ENCODE assay signal across 8 cellular contexts in genomic region chr6:134517145-134517658, GRCh38.
DNase-seq lines count a peak whose midpoint lies in the region; ATAC-seq and TF ChIP-seq lines count a peak whose summit lies in the region.

No MANE protein-coding gene starts in this region.

- peak overlapping the region in 1 of 2 donors; percentile 7 for H3K4me3 Mint-ChIP-seq in CD14-positive monocyte

- H3K9me3 ChIP-seq in upper lobe of right lung: no peaks in the 10 kb centered on the region

- peaks cover 0 to 2% of the 10 kb centered on the region in 2 donors for H3K36me3 Mint-ChIP-seq in CD14-positive monocyte

- 20% methylated on average over 9 of the region's 9 CpGs for WGBS in lower leg skin, 2 donors

- H3K27ac Mint-ChIP-seq in CD14-positive monocyte: peak overlapping the region; percentile 73 to 92 (median 88)

- intact Hi-C loops in CD14-positive monocyte (cut with micrococcal nuclease) (loop anchor here (10.0 kb wide), 2 partner anchors 142 to 342 kb away; no protein-coding TSS in a partner anchor), lower leg skin (cut with DNase I; ENCODE audit: low total_unique reads) (no loop called here), upper lobe of right lung (cut with DNase I) (no loop called here)

- TF ChIP-seq CTCF in CD14-positive monocyte (IDR thresholded peaks at IDR 0.05): no peak
- TF ChIP-seq CTCF in lower leg skin (IDR thresholded peaks at IDR 0.05): no peak
- TF ChIP-seq CTCF in upper lobe of right lung (IDR thresholded peaks at IDR 0.05): no peak
- no peak for TF ChIP-seq CTCF in GM10266 (IDR thresholded peaks at IDR 0.05; ENCODE audit: control insufficient read depth, insufficient read depth, low read depth, missing control alignments)

- no peaks in the 10 kb centered on the region for H3K36me3 ChIP-seq in upper lobe of right lung

- DNase-seq in CD14-positive monocyte (ENCODE audit: low spot score) (peak; percentile 47), NCI-H2196 treated with DMSO at 0.1 percent for 48 hours (lab: John Stamatoyannopoulos, UW; ENCODE audit: unreplicated experiment) (peak; percentile 47), dedifferentiated amniotic fluid mesenchymal stem cell (ENCODE audit: extremely low spot score) (peak; percentile 40), lower leg skin (ENCODE audit: low spot score in 2 of 2) (peak; percentile 67 to 90), upper lobe of right lung (peak; percentile 89), DMS114 treated with DMSO at 0.1 percent for 48 hours (lab: John Stamatoyannopoulos, UW; ENCODE audit: unreplicated experiment) (no peak), GM10266 (ENCODE audit: extremely low spot score) (no peak)

- H3K27ac ChIP-seq in upper lobe of right lung: peak overlapping the region; percentile 64

- peaks cover 50% of the 10 kb centered on the region for H3K4me1 Mint-ChIP-seq in CD14-positive monocyte

- H3K4me3 ChIP-seq in lower leg skin (ENCODE audit: low read depth, poor library complexity, severe bottlenecking) (no peak overlapping the region), upper lobe of right lung (no peak overlapping the region)

- ATAC-seq in upper lobe of right lung (peak; percentile 94), GM18909 (IDR thresholded peaks at IDR 0.05; ENCODE audit: poor library complexity, unreplicated experiment) (no peak)

- H3K4me1 ChIP-seq in upper lobe of right lung: peaks cover 38% of the 10 kb centered on the region

- no peaks in the 10 kb centered on the region for H3K27me3 Mint-ChIP-seq in CD14-positive monocyte (ENCODE audit: low read depth in 3 of 3)

- TF ChIP-seq POLR2A in lower leg skin (IDR thresholded peaks at IDR 0.05): no peak

- H3K27me3 ChIP-seq in upper lobe of right lung: no peaks in the 10 kb centered on the region

- no peaks in the 10 kb centered on the region for H3K9me3 Mint-ChIP-seq in CD14-positive monocyte

Comparison
In these comparisons a context has a peak if more than half of its experiments do, and no peak if none do; other contexts are left out.
1. DNase-seq: peak in CD14-positive monocyte (single experiment), NCI-H2196 treated with DMSO at 0.1 percent for 48 hours (single experiment), dedifferentiated amniotic fluid mesenchymal stem cell (single experiment), lower leg skin (2 of 2) and upper lobe of right lung (single experiment); none in DMS114 treated with DMSO at 0.1 percent for 48 hours (single experiment) and GM10266 (single experiment).
2. intact Hi-C loops: an anchor here in CD14-positive monocyte (10.0 kb wide); none called in lower leg skin and upper lobe of right lung.